In the genomic region with DNA sequence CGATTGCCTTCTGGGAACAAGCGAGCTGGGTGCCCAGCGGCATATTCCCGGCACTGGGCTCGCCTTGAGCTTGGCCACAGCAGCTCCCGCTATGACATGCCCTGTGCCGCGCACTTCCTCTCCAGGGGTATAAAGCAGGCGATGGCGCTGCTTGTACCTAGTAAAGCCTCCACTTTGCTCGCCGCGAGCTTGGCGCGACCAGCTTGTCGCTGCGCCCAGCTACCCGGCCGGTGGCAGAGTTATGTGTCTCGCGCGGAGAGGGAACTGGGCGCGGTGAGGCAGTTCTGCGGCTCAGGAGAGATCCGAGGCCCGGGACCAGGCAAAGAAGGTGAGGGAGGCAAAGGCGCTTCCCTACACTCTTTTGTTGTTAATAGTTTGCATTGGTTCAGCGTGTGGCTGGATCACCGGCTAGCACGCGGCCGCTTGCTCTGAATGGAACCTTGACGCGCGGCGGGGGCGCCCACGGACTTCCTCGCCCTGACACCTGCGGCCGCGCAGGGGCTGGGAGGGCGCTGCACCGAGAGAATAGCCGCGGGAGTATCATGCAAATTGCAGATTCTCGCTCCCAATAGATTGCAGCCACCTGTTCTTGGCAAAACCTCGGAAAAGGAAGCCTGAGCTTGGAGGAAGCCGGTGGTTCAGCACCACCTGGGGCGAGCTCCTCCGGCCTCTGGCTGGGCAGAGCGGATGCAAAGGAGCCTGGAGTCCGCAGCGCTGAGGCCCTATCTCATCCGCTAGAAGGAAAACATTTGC, we compare ENCODE assay signal across 8 cellular contexts. TPM values are rescaled to one million over a fixed set of nuclear protein-coding genes. Genes with fewer than 3 reads are reported as not detected.
DNase-seq lines count a peak whose midpoint lies in the region; ATAC-seq and TF ChIP-seq lines count a peak whose summit lies in the region.

No MANE protein-coding gene starts in this region.

- TF ChIP-seq CTCF in osteocyte (IDR thresholded peaks at IDR 0.05): no peak

- no peak overlapping the region for H3K27ac ChIP-seq in duodenal mucosa (ENCODE audit: low read depth, low read length)

- ATAC-seq in GM18870 (IDR thresholded peaks at IDR 0.05; ENCODE audit: unreplicated experiment) (no peak), GM21423 (IDR thresholded peaks at IDR 0.05; ENCODE audit: unreplicated experiment) (no peak)

- H3K9ac ChIP-seq in ES-I3 (ENCODE audit: low read depth, low read length) (peak overlapping the region; percentile 46), duodenal mucosa (ENCODE audit: low read depth in 1 of 2, low read length in 2 of 2) (no peak overlapping the region)

- peaks cover 4% of the 10 kb centered on the region for H3K36me3 Mint-ChIP-seq in osteocyte (ENCODE audit: unreplicated experiment)

- H3K4me1 ChIP-seq in ES-I3 (ENCODE audit: insufficient read depth, low read length) (peaks cover 5% of the 10 kb centered on the region), duodenal mucosa (ENCODE audit: control insufficient read depth in 1 of 2, insufficient read depth in 2 of 2, low read length in 2 of 2) (peaks cover 30 to 33% of the 10 kb centered on the region in 2 donors)

- H3K27me3 ChIP-seq in duodenal mucosa (ENCODE audit: control insufficient read depth in 1 of 2, insufficient read depth in 2 of 2, low read length in 2 of 2): peaks cover 65 to 74% of the 10 kb centered on the region in 2 donors

- DNase-seq in NOMO-1 treated with DMSO at 0.1 percent for 48 hours (lab: John Stamatoyannopoulos, UW; ENCODE audit: unreplicated experiment) (peak; percentile 38), osteocyte (ENCODE audit: extremely low spot score, unreplicated experiment) (no peak), midbrain (lab: John Stamatoyannopoulos, UW) (no peak), T1000 (lab: John Stamatoyannopoulos, UW) (no peak)

- peaks cover 46% of the 10 kb centered on the region for H3K27me3 Mint-ChIP-seq in osteocyte (ENCODE audit: unreplicated experiment)

- H3K36me3 ChIP-seq in ES-I3 (ENCODE audit: insufficient read depth, low read length) (peaks cover 4% of the 10 kb centered on the region), duodenal mucosa (ENCODE audit: control insufficient read depth in 1 of 2, insufficient read depth in 2 of 2, low read length in 2 of 2) (peaks cover 2 to 3% of the 10 kb centered on the region in 2 donors)

- H3K27ac Mint-ChIP-seq in osteocyte (ENCODE audit: unreplicated experiment): no peak overlapping the region

- H3K4me1 Mint-ChIP-seq in osteocyte (ENCODE audit: unreplicated experiment): peaks cover 37% of the 10 kb centered on the region

- no peaks in the 10 kb centered on the region for H3K9me3 Mint-ChIP-seq in osteocyte (ENCODE audit: unreplicated experiment)

- H3K4me3 ChIP-seq in duodenal mucosa (ENCODE audit: low read depth in 1 of 2, low read length in 2 of 2): peak overlapping the region; percentile 48 to 62

- peak overlapping the region; percentile 52 for H3K4me3 Mint-ChIP-seq in osteocyte (ENCODE audit: unreplicated experiment)

- H3K9me3 ChIP-seq in ES-I3 (ENCODE audit: control insufficient read depth, insufficient read depth, low read length) (no peaks in the 10 kb centered on the region), duodenal mucosa (ENCODE audit: control insufficient read depth in 1 of 2, low read length in 2 of 2) (no peaks in the 10 kb centered on the region)

RNA-seq across cellular contexts. Expression of a gene that starts 3.0 kb away (rescaled TPM):
- 84.4 and 97.0 TPM in 2 replicates for total RNA-seq in osteocyte

RNA-seq across cellular contexts. Expression of a gene that starts 3.2 kb away (rescaled TPM):
- not detected in 2 replicates for total RNA-seq in osteocyte

RNA-seq across cellular contexts. Expression of a gene that starts 15.4 kb away (rescaled TPM):
- not detected in 2 replicates for total RNA-seq in osteocyte
